23 cellular contexts compared by ENCODE assay signal in genomic region chrX:152276277-152276676, GRCh38.
DNase-seq lines count a peak whose midpoint lies in the region; ATAC-seq, FAIRE-seq and TF ChIP-seq lines count a peak whose summit lies in the region.
"Had no signal": no experiment of that assay in that cellular context is flagged by ENCODE, and none has a peak within 500 bp of the region (broad histone marks: within the 10 kb centered on the region; RNA-seq: fewer than 3 reads in every experiment).

No MANE protein-coding gene starts in this region.

- H3K79me2 ChIP-seq in mammary epithelial cell (ENCODE audit: insufficient read depth, low read length), result no peaks in the 10 kb centered on the region
- H3K79me2 ChIP-seq in H9 (ENCODE audit: insufficient read depth, low read length), result no peaks in the 10 kb centered on the region

- POLR2A ChIA-PET in RWPE1 (lab: Yijun Ruan, JAX; ENCODE audit: low non-redundant PET), result no interaction called here

- no peak overlapping the region for H4K5ac ChIP-seq in H9 (ENCODE audit: insufficient read length, low read depth, low read length)

- no peak overlapping the region for H4K8ac ChIP-seq in H9 (replicated peaks; ENCODE audit: insufficient read length, low read depth, low read length)

- H3K9me3 ChIP-seq in mammary epithelial cell (replicated peaks; ENCODE audit: insufficient read depth, low read length) (peaks cover 10% of the 10 kb centered on the region), breast epithelium (peaks cover 0 to 7% of the 10 kb centered on the region in 2 donors), pancreas (no peaks in the 10 kb centered on the region), H9 (ENCODE audit: control insufficient read depth, low read depth, low read length) (peaks cover 34% of the 10 kb centered on the region)
- H3K9me3 ChIP-seq: BE2C, Caco-2, HAP-1 had no signal

- CTCF ChIA-PET in mammary epithelial cell (lab: Charles Lee; ENCODE audit: low non-redundant PET), result no interaction called here
- CTCF ChIA-PET in RWPE1 (lab: Yijun Ruan, JAX), result no interaction called here

- H3K4me3 ChIP-seq in mammary epithelial cell (replicated peaks in 1 of 3; ENCODE audit: insufficient read depth in 1 of 3, low read depth in 2 of 3, low read length in 3 of 3) (no peak overlapping the region), breast epithelium (no peak overlapping the region), bronchial epithelial cell (ENCODE audit: low read depth, low read length) (no peak overlapping the region), pancreas (no peak overlapping the region)
- H3K4me3 ChIP-seq: BLaER1 treated with 17β-estradiol and CSF1 and Interleukin-3, amounts not matched to agents 10 nM and 100 nM; GM23338; HAP-1 had no signal

- ATAC-seq in pancreas (no peak), GM21390 (IDR thresholded peaks at IDR 0.05; ENCODE audit: unreplicated experiment) (no peak)
- ATAC-seq: GM23338 had no signal

- H3K9ac ChIP-seq in mammary epithelial cell (ENCODE audit: insufficient read depth, low read length) (no peak overlapping the region), H9 (ENCODE audit: extremely low read depth, insufficient read length, low read length) (no peak overlapping the region)
- H3K9ac ChIP-seq: BLaER1 treated with 17β-estradiol and CSF1 and Interleukin-3, amounts not matched to agents 10 nM and 100 nM had no signal

- no peak overlapping the region for H2BK15ac ChIP-seq in H9 (ENCODE audit: low read depth, low read length)

- TF ChIP-seq POLR2A in breast epithelium (IDR thresholded peaks at IDR 0.05), result no peak

- no peak for TF ChIP-seq CTCF in mammary epithelial cell (conservative IDR thresholded peaks at IDR 0.05 in 1 of 2, IDR thresholded peaks at IDR 0.05 in 1 of 2; ENCODE audit: extremely low read depth in 1 of 2, insufficient read depth in 1 of 2, low read depth in 1 of 2, low read length in 2 of 2)
- TF ChIP-seq CTCF in breast epithelium (IDR thresholded peaks at IDR 0.05), result no peak
- TF ChIP-seq CTCF in RWPE1 (conservative IDR thresholded peaks at IDR 0.05; ENCODE audit: low read depth), result no peak
- TF ChIP-seq CTCF in bronchial epithelial cell (IDR thresholded peaks at IDR 0.05; ENCODE audit: insufficient read depth, low read length, severe bottlenecking), result no peak
- TF ChIP-seq CTCF in pancreas (IDR thresholded peaks at IDR 0.05), result no peak
- no peak for TF ChIP-seq CTCF in H9 (conservative IDR thresholded peaks at IDR 0.05)

- H3K27me3 ChIP-seq in mammary epithelial cell (ENCODE audit: insufficient read depth, low read length) (no peaks in the 10 kb centered on the region), breast epithelium (no peaks in the 10 kb centered on the region), bronchial epithelial cell (ENCODE audit: control insufficient read depth, insufficient read depth, low read length) (no peaks in the 10 kb centered on the region), pancreas (peaks cover 0 to 8% (median 0%) of the 10 kb centered on the region in 4 donors), H9 (ENCODE audit: insufficient read depth, low read length) (no peaks in the 10 kb centered on the region)
- H3K27me3 ChIP-seq: BE2C had no signal

- H3K27ac ChIP-seq in mammary epithelial cell (ENCODE audit: insufficient read depth, low read depth, low read length) (no peak overlapping the region), breast epithelium (no peak overlapping the region), RWPE1 (no peak overlapping the region), pancreas (no peak overlapping the region), H9 (ENCODE audit: insufficient read length, low read depth, low read length) (no peak overlapping the region)
- H3K27ac ChIP-seq: 22Rv1; BLaER1 treated with 17β-estradiol and CSF1 and Interleukin-3, amounts not matched to agents 10 nM and 100 nM had no signal

- no peak overlapping the region for H4K91ac ChIP-seq in H9 (ENCODE audit: insufficient read length, low read depth, low read length)

- H3K4me1 ChIP-seq in mammary epithelial cell (ENCODE audit: insufficient read depth, low read length) (peaks cover 3% of the 10 kb centered on the region), breast epithelium (no peaks in the 10 kb centered on the region), pancreas (no peaks in the 10 kb centered on the region), H9 (ENCODE audit: insufficient read depth, low read length) (no peaks in the 10 kb centered on the region)
- H3K4me1 ChIP-seq: BE2C, Caco-2, HAP-1 had no signal

- no peak overlapping the region for H3K27ac Mint-ChIP-seq in H9
- H3K27ac Mint-ChIP-seq: CD14-positive monocyte; CD4-positive, alpha-beta T cell; GM23338; HFFc6 had no signal

- H3T11ph ChIP-seq in H9 (ENCODE audit: low read length), result no peak overlapping the region

- DNase-seq in mammary epithelial cell (peak; percentile 2), breast epithelium (ENCODE audit: low spot score in 2 of 2) (no peak), RWPE1 (ENCODE audit: low spot score) (peak; percentile 4), bronchial epithelial cell (ENCODE audit: low read depth) (peak; percentile 20), pancreas (no peak), epidermal melanocyte (ENCODE audit: insufficient read length, low spot score) (no peak), H9 (no peak)
- DNase-seq: ACHN; AML-193; BE2C; Caco-2; CD4-positive, alpha-beta T cell; DMS153; DND-41; HFFc6 had no signal

- H3K4me1 Mint-ChIP-seq in H9, result no peaks in the 10 kb centered on the region
- H3K4me1 Mint-ChIP-seq: CD14-positive monocyte, GM23338 had no signal

- in situ Hi-C loops in mammary epithelial cell (cut with MboI; ENCODE audit: low sequenced_read_pairs in 2 of 2), result no loop called here

- intact Hi-C loops in mammary epithelial cell (cut with micrococcal nuclease), result no loop called here
- intact Hi-C loops in breast epithelium (cut with DNase I; ENCODE audit: low total_unique reads), result no loop called here
- intact Hi-C loops in pancreas (cut with DNase I), result no loop called here

- WGBS in mammary epithelial cell (ENCODE audit: low coverage, missing lambda C conversion rate), result 23% methylated on average over 1 of the region's 1 CpG
- WGBS in pancreas, 2 donors, result 63 to 76% methylated on average over 1 of the region's 1 CpG
- WGBS in H9 (ENCODE audit: extremely low coverage, insufficient read length, low lambda C conversion rate), result no CpG with 5 or more reads among the region's 1 CpG

- H3K23ac ChIP-seq in H9 (ENCODE audit: insufficient read length, low read depth, low read length), result no peak overlapping the region

- no peak overlapping the region for H2BK120ac ChIP-seq in H9 (ENCODE audit: low read depth, low read length, poor library complexity, severe bottlenecking)

- H3K4me2 ChIP-seq in mammary epithelial cell (ENCODE audit: insufficient read depth, low read depth, low read length) (peak overlapping the region; percentile 23), H9 (ENCODE audit: insufficient read depth, insufficient read length, low read length) (no peak overlapping the region)
- H3K4me2 ChIP-seq: BLaER1 treated with 17β-estradiol and CSF1 and Interleukin-3, amounts not matched to agents 10 nM and 100 nM; GM23338 had no signal

- dilution Hi-C loops in mammary epithelial cell (cut with HindIII; ENCODE audit: low sequenced_read_pairs), result no loop called here

- H2BK5ac ChIP-seq in H9 (ENCODE audit: insufficient read length, low read length), result no peak overlapping the region

- H3K23me2 ChIP-seq in H9 (ENCODE audit: insufficient read length, low read depth, low read length, poor library complexity, severe bottlenecking), result no peaks in the 10 kb centered on the region

- H3K14ac ChIP-seq in H9 (ENCODE audit: insufficient read depth, low read length), result no peak overlapping the region

- no peak overlapping the region for H3K56ac ChIP-seq in H9 (ENCODE audit: insufficient read length, low read depth, low read length)

- H3K4ac ChIP-seq in H9 (ENCODE audit: low read depth, low read length), result no peak overlapping the region

- FAIRE-seq in bronchial epithelial cell (lab: Jason Lieb, UNC) (no peak), pancreas (lab: Jason Lieb, UNC) (peak; percentile 32)
- FAIRE-seq: G401.6, GM12892 had no signal

- H2AFZ ChIP-seq in mammary epithelial cell (ENCODE audit: low read depth, low read length) (no peak overlapping the region), H9 (ENCODE audit: low read length) (no peak overlapping the region)
- H2AFZ ChIP-seq: GM23338 had no signal

- no peaks in the 10 kb centered on the region for H3K36me3 ChIP-seq in mammary epithelial cell (ENCODE audit: insufficient read depth, low read length)
- H3K36me3 ChIP-seq in breast epithelium, result no peaks in the 10 kb centered on the region
- no peaks in the 10 kb centered on the region for H3K36me3 ChIP-seq in bronchial epithelial cell (ENCODE audit: control insufficient read depth, insufficient read depth, low read length)
- no peaks in the 10 kb centered on the region for H3K36me3 ChIP-seq in pancreas
- H3K36me3 ChIP-seq: BE2C; BLaER1 treated with 17β-estradiol and CSF1 and Interleukin-3, amounts not matched to agents 10 nM and 100 nM; HAP-1 had no signal

- H3K79me1 ChIP-seq in H9 (ENCODE audit: insufficient read depth, low read depth, low read length, poor library complexity, severe bottlenecking), result no peaks in the 10 kb centered on the region

- H2AK5ac ChIP-seq in H9 (ENCODE audit: insufficient read length, low read length), result no peak overlapping the region

- peaks cover 5 to 14% (median 13%) of the 10 kb centered on the region in 3 experiments for H3K36me3 Mint-ChIP-seq in H9 (ENCODE audit: insufficient read depth in 1 of 3, low read depth in 3 of 3)
- H3K36me3 Mint-ChIP-seq: CD14-positive monocyte had no signal

- H4K20me1 ChIP-seq in mammary epithelial cell (ENCODE audit: insufficient read depth, low read length) (no peaks in the 10 kb centered on the region), H9 (ENCODE audit: control insufficient read depth, insufficient read depth, insufficient read length) (no peaks in the 10 kb centered on the region)
- H4K20me1 ChIP-seq: BLaER1 treated with 17β-estradiol and CSF1 and Interleukin-3, amounts not matched to agents 10 nM and 100 nM had no signal

- no TSS peak for BruUV-seq in mammary epithelial cell (replicated peaks; lab: Mats Ljungman, UMichigan)

- no peak overlapping the region for H2BK12ac ChIP-seq in H9 (ENCODE audit: insufficient read length, low read depth, low read length)

- H3K4me3 Mint-ChIP-seq in H9, result no peak overlapping the region
- H3K4me3 Mint-ChIP-seq: CD14-positive monocyte; CD4-positive, alpha-beta T cell; GM23338; HFFc6 had no signal

- H2BK20ac ChIP-seq in H9 (ENCODE audit: low read depth, low read length, poor library complexity, severe bottlenecking), result no peak overlapping the region

- peaks cover 50 to 57% of the 10 kb centered on the region in 2 experiments for H3K9me3 Mint-ChIP-seq in H9
- H3K9me3 Mint-ChIP-seq: CD4-positive, alpha-beta T cell; HFFc6 had no signal

- no peaks in the 10 kb centered on the region; the same call in 1 of the 2 replicates for H3K27me3 Mint-ChIP-seq in H9 (ENCODE audit: low read depth)
- H3K27me3 Mint-ChIP-seq: CD4-positive, alpha-beta T cell had no signal

- no peak overlapping the region for H3K18ac ChIP-seq in H9 (ENCODE audit: insufficient read length, low read depth, low read length)

Comparison
In these comparisons a context has a peak if more than half of its experiments do, and no peak if none do; other contexts are left out.
1. DNase-seq: peak in mammary epithelial cell (single experiment), RWPE1 (single experiment) and bronchial epithelial cell (single experiment); none in breast epithelium (0 of 2), pancreas (0 of 6), epidermal melanocyte (single experiment) and H9 (single experiment).